20 cellular contexts compared by ENCODE assay signal in the genomic region with DNA sequence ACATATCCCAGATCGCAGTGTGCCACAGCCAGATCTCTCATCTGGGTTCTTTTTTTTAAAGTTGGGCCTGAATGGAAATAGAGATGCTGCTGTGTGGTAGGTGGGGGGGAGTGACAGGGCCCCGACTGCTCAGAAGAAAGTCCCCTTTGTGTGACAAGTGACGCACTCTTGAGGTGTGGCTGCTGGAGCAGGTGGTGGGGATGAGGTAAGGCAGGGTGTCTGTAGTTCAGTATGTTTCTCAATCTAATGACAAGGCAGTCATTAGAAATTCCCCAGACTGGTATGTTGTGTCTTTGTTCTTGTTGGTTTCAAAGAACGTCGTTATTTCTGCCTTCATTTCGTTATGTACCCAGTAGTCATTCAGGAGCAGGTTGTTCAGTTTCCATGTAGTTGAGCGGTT.
DNase-seq lines count a peak whose midpoint lies in the region; TF ChIP-seq lines count a peak whose summit lies in the region.
"Had no signal": no experiment of that assay in that cellular context is flagged by ENCODE, and none has a peak within 500 bp of the region (broad histone marks: within the 10 kb centered on the region; RNA-seq: fewer than 3 reads in every experiment).

No MANE protein-coding gene starts in this region.

- peak overlapping the region; percentile 59 for H3K27ac ChIP-seq in neural cell (ENCODE audit: low read length)
- H3K27ac ChIP-seq in smooth muscle cell (ENCODE audit: low read depth): peak overlapping the region; percentile 85
- H3K27ac ChIP-seq: 22Rv1, A549 had no signal

- no peaks in the 10 kb centered on the region for H3K27me3 ChIP-seq in neural cell (ENCODE audit: insufficient read depth, low read depth, low read length)
- H3K27me3 ChIP-seq in smooth muscle cell (ENCODE audit: low read depth): no peaks in the 10 kb centered on the region

- no peaks in the 10 kb centered on the region for H3K9me3 ChIP-seq in neural cell (ENCODE audit: low read length)
- no peaks in the 10 kb centered on the region for H3K9me3 ChIP-seq in smooth muscle cell (replicated peaks; ENCODE audit: low read depth)
- H3K9me3 ChIP-seq: A549, Caco-2 had no signal

- CTCF ChIA-PET in Calu3 (lab: Charles Lee): no interaction called here

- peak overlapping the region; percentile 66 for H3K27ac Mint-ChIP-seq in Calu3 (ENCODE audit: unreplicated experiment)
- H3K27ac Mint-ChIP-seq: CD8-positive, alpha-beta T cell; GM23338 had no signal

- no peak overlapping the region for H3K4me3 ChIP-seq in neural cell (ENCODE audit: low read length)
- H3K4me3 ChIP-seq in smooth muscle cell: no peak overlapping the region
- H3K4me3 ChIP-seq: A549, GM23338 had no signal

- DNase-seq in NCI-H1417 (lab: John Stamatoyannopoulos, UW) (peak in 2 of 3 experiments; percentile 38 to 57), NCI-H1417 treated with DMSO at 0.1 percent for 48 hours (lab: John Stamatoyannopoulos, UW) (no peak), Calu3 (peak; percentile 31), smooth muscle cell (lab: John Stamatoyannopoulos, UW; ENCODE audit: unreplicated experiment) (no peak), NCI-H1105 treated with DMSO at 0.1 percent for 48 hours (lab: John Stamatoyannopoulos, UW) (no peak), NCI-H226 (no peak)
- DNase-seq: ACHN; C1 segment of cervical spinal cord; Caco-2; CD4-positive, CD25-positive, alpha-beta regulatory T cell; CD8-positive, alpha-beta T cell; DMS 273 treated with DMSO at 0.1 percent for 48 hours; DMS79; EL; GDM1; H9 had no signal

- no TSS peak for BruUV-seq in Calu3 (replicated peaks; lab: Mats Ljungman, UMichigan)

- H3K4me2 ChIP-seq in neural cell (ENCODE audit: low read length) (peak overlapping the region; percentile 35), smooth muscle cell (no peak overlapping the region)
- H3K4me2 ChIP-seq: A549, GM23338 had no signal

- no peaks in the 10 kb centered on the region for H4K20me1 ChIP-seq in neural cell (ENCODE audit: insufficient read depth)
- H4K20me1 ChIP-seq in smooth muscle cell (ENCODE audit: low read depth): no peaks in the 10 kb centered on the region

- TF ChIP-seq EP300 in neural cell (conservative IDR thresholded peaks at IDR 0.05; ENCODE audit: poor library complexity, severe bottlenecking): no peak

- H2AFZ ChIP-seq in neural cell (ENCODE audit: low read depth, low read length) (no peak overlapping the region), smooth muscle cell (ENCODE audit: low read depth) (no peak overlapping the region)

- H3K36me3 ChIP-seq in neural cell (ENCODE audit: insufficient read depth, low read length): no peaks in the 10 kb centered on the region
- no peaks in the 10 kb centered on the region for H3K36me3 ChIP-seq in smooth muscle cell (ENCODE audit: low read depth)

- no peaks in the 10 kb centered on the region for H3K9me3 Mint-ChIP-seq in Calu3 (ENCODE audit: low read depth, unreplicated experiment)
- H3K9me3 Mint-ChIP-seq: CD8-positive, alpha-beta T cell had no signal

- intact Hi-C loops in Calu3 (cut with micrococcal nuclease; ENCODE audit: unreplicated experiment): no loop called here

- no peaks in the 10 kb centered on the region for H3K36me3 Mint-ChIP-seq in Calu3 (ENCODE audit: insufficient read depth, unreplicated experiment)
- H3K36me3 Mint-ChIP-seq: CD4-positive, CD25-positive, alpha-beta regulatory T cell had no signal

- H3K4me3 Mint-ChIP-seq in Calu3 (ENCODE audit: low read depth, unreplicated experiment): no peak overlapping the region
- H3K4me3 Mint-ChIP-seq: CD4-positive, CD25-positive, alpha-beta regulatory T cell; CD8-positive, alpha-beta T cell; GM23338; H9 had no signal

- H3K4me1 ChIP-seq in smooth muscle cell (ENCODE audit: low read depth): no peaks in the 10 kb centered on the region
- H3K4me1 ChIP-seq: A549, Caco-2 had no signal

- 75% methylated on average over 7 of the region's 7 CpGs for WGBS in smooth muscle cell (ENCODE audit: low lambda C conversion rate)

- TF ChIP-seq RAD21 in neural cell (conservative IDR thresholded peaks at IDR 0.05): no peak

- no peaks in the 10 kb centered on the region for H3K79me2 ChIP-seq in neural cell (replicated peaks; ENCODE audit: insufficient read depth, low read length)
- H3K79me2 ChIP-seq in smooth muscle cell (ENCODE audit: low read depth): no peaks in the 10 kb centered on the region

- H3K9me2 ChIP-seq in neural cell (ENCODE audit: insufficient read depth, low read length): no peaks in the 10 kb centered on the region

- TF ChIP-seq CTCF in Calu3 (IDR thresholded peaks at IDR 0.05; ENCODE audit: unreplicated experiment): no peak
- no peak for TF ChIP-seq CTCF in neural cell (IDR thresholded peaks at IDR 0.05; ENCODE audit: poor library complexity, severe bottlenecking)
- TF ChIP-seq CTCF in smooth muscle cell (IDR thresholded peaks at IDR 0.05; ENCODE audit: borderline replicate concordance, insufficient read depth, poor library complexity, severe bottlenecking): no peak

- H3K9ac ChIP-seq in neural cell (ENCODE audit: low read length): no peak overlapping the region
- H3K9ac ChIP-seq in smooth muscle cell (ENCODE audit: low read depth): no peak overlapping the region

- no peaks in the 10 kb centered on the region for H3K27me3 Mint-ChIP-seq in Calu3 (ENCODE audit: unreplicated experiment)

- H3K4me1 Mint-ChIP-seq in Calu3 (ENCODE audit: low read depth, unreplicated experiment): no peaks in the 10 kb centered on the region

- H3F3A ChIP-seq in neural cell (ENCODE audit: insufficient read depth, low read length, poor library complexity, severe bottlenecking) (no peaks in the 10 kb centered on the region), smooth muscle cell (ENCODE audit: low read depth) (no peaks in the 10 kb centered on the region)

TF ChIP-seq in neural cell, 6 proteins besides CTCF, POLR2A, EP300 and RAD21:
- TF ChIP-seq EZH2 (IDR thresholded peaks at IDR 0.05; ENCODE audit: borderline replicate concordance, insufficient read depth, low read length, poor library complexity, severe bottlenecking) (no peak), SMC3 (conservative IDR thresholded peaks at IDR 0.05; ENCODE audit: poor library complexity) (no peak), POLR2AphosphoS5 (IDR thresholded peaks at IDR 0.05) (no peak), TAF1 (IDR thresholded peaks at IDR 0.05; ENCODE audit: low read depth) (no peak)
- TF ChIP-seq, protein P1, sequence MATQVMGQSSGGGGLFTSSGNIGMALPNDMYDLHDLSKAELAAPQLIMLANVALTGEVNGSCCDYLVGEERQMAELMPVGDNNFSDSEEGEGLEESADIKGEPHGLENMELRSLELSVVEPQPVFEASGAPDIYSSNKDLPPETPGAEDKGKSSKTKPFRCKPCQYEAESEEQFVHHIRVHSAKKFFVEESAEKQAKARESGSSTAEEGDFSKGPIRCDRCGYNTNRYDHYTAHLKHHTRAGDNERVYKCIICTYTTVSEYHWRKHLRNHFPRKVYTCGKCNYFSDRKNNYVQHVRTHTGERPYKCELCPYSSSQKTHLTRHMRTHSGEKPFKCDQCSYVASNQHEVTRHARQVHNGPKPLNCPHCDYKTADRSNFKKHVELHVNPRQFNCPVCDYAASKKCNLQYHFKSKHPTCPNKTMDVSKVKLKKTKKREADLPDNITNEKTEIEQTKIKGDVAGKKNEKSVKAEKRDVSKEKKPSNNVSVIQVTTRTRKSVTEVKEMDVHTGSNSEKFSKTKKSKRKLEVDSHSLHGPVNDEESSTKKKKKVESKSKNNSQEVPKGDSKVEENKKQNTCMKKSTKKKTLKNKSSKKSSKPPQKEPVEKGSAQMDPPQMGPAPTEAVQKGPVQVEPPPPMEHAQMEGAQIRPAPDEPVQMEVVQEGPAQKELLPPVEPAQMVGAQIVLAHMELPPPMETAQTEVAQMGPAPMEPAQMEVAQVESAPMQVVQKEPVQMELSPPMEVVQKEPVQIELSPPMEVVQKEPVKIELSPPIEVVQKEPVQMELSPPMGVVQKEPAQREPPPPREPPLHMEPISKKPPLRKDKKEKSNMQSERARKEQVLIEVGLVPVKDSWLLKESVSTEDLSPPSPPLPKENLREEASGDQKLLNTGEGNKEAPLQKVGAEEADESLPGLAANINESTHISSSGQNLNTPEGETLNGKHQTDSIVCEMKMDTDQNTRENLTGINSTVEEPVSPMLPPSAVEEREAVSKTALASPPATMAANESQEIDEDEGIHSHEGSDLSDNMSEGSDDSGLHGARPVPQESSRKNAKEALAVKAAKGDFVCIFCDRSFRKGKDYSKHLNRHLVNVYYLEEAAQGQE (IDR thresholded peaks at IDR 0.05; ENCODE audit: borderline replicate concordance): no peak

Comparison
In these comparisons a context has a peak if more than half of its experiments do, and no peak if none do; other contexts are left out.
1. DNase-seq: peak in NCI-H1417 (2 of 3) and Calu3 (single experiment); none in NCI-H1417 treated with DMSO at 0.1 percent for 48 hours (single experiment), smooth muscle cell (single experiment), NCI-H1105 treated with DMSO at 0.1 percent for 48 hours (single experiment) and NCI-H226 (single experiment).